ENCODE assay signal across 8 cellular contexts in the genomic region with DNA sequence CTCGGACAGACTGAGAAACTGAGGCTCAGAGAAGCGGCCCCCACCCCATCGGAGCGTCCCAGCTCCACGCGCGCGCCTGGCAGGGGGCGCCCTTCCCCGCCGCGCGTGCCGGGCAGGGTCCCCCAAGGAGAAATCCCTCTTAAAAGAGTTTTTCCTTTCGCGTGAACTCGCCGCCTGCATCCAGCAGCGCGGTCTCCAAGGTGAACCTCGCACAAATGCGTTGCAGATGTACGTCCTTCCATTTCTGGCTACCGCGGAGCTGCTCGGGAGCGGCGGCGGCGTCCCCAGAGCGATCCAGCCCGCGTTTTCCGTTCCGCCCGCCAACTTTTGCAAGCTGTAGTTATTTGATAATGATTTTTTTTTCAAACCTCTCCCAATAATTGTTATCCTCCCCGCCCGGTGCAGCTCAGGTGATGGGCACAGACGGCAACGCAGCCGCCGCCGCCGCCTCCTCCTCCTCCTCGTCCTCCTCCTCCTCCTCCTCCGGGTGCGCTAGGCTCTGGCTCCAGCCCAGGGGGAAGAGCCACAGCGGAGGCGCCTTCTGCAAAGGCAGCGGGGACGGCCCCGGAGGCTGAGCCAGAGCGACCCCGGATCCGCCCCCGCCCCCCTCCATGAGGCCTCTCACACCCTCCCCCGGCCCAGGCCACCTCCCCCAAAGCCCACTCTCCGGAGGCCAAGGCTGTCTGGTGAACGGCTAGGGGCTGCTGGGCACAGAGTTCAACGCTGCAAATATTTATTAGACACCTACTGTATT.
DNase-seq lines count a peak whose midpoint lies in the region; ATAC-seq and FAIRE-seq lines count a peak whose summit lies in the region.

No MANE protein-coding gene starts in this region.

- DNase-seq in EH (ENCODE audit: low read depth) (peak; percentile 55), MG63 (peak; percentile 39), T-helper 1 cell (peak; percentile 33 to 69 (median 53)), adipocyte (ENCODE audit: low read depth) (peak; percentile 71), small intestine (peak; percentile 70), NCI-H2107 treated with DMSO at 0.1 percent for 48 hours (lab: John Stamatoyannopoulos, UW; ENCODE audit: unreplicated experiment) (no peak)

- no peak for ATAC-seq in HG03469 (IDR thresholded peaks at IDR 0.05; ENCODE audit: unreplicated experiment)

- H3K4me1 ChIP-seq in adipocyte (ENCODE audit: control insufficient read depth, insufficient read depth, low read length) = peaks cover 7% of the 10 kb centered on the region
- H3K4me1 ChIP-seq in small intestine (ENCODE audit: control insufficient read depth in 2 of 2, insufficient read depth in 1 of 2, low read depth in 1 of 2, low read length in 1 of 2) = no peaks in the 10 kb centered on the region

- H3K27ac ChIP-seq in small intestine (ENCODE audit: low read depth in 1 of 2, low read length in 1 of 2) = no peak overlapping the region

- H3K9ac ChIP-seq in adipocyte (ENCODE audit: low read length) = no peak overlapping the region

- H3K36me3 ChIP-seq in MG63 = no peaks in the 10 kb centered on the region
- no peaks in the 10 kb centered on the region for H3K36me3 ChIP-seq in adipocyte (ENCODE audit: control insufficient read depth, insufficient read depth, low read length, severe bottlenecking)
- no peaks in the 10 kb centered on the region for H3K36me3 ChIP-seq in small intestine (ENCODE audit: control insufficient read depth in 2 of 2, insufficient read depth in 2 of 2, low read length in 2 of 2)

- 0 to 2% (median 0%) methylated on average over 48 to 59 of the region's 60 CpGs for WGBS in small intestine, 3 donors

- H3K4me3 ChIP-seq in MG63 (peak overlapping the region; percentile 45), adipocyte (ENCODE audit: low read length) (peak overlapping the region; percentile 74), iPS-11a (ENCODE audit: low read depth, low read length) (peak overlapping the region; percentile 28), small intestine (ENCODE audit: low read depth in 1 of 2, low read length in 2 of 2) (peak overlapping the region in 1 of 2 donors; percentile 44)

- H3K27me3 ChIP-seq in MG63 (no peaks in the 10 kb centered on the region), adipocyte (replicated peaks; ENCODE audit: control insufficient read depth, insufficient read depth, low read length) (peaks cover 46% of the 10 kb centered on the region), small intestine (ENCODE audit: control insufficient read depth in 2 of 2, insufficient read depth in 2 of 2, low read length in 2 of 2) (no peaks in the 10 kb centered on the region)

- H3K9me3 ChIP-seq in MG63 (no peaks in the 10 kb centered on the region), adipocyte (ENCODE audit: control insufficient read depth, low read length) (no peaks in the 10 kb centered on the region), small intestine (ENCODE audit: control insufficient read depth, low read depth) (no peaks in the 10 kb centered on the region)

- no peak for FAIRE-seq in small intestine (lab: Jason Lieb, UNC)
